1 cellular context compared by ENCODE assay signal in the genomic region with DNA sequence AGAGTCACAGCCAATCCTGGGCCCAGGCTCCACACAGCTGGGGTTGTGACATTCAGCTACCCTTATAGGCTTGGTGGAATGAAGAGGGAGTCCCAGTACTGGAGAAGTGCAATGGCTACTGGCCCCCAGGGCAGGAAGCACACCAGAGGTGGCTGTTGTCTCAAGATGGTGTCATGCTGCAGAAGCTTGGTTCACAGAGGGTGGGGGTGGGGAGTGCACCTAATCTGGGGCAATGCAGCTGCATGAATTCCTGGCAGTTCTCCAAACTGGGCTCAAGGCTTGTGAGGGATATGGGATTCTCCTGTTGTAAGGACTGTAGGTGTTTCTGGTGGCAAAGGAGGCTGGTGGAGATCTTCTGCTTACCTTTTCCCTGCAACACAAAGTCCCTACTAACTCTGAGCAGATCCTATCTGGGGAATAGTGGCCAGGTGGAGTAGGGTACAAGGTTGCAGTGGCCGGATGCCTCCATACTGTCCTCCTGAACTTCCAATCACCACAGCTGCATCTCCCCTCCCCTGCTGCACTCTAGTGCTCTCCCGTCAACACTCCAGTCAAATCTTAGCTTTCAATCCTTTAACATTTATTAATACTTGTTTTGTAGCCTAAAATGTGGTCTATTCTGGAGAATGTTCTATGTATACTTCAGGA.
TF ChIP-seq lines count a peak whose summit lies in the region.

No MANE protein-coding gene starts in this region.

TF ChIP-seq in K562, 482 proteins besides CTCF, POLR2A, EP300 and RAD21 (continued from another document):
- TF ChIP-seq, protein P1, sequence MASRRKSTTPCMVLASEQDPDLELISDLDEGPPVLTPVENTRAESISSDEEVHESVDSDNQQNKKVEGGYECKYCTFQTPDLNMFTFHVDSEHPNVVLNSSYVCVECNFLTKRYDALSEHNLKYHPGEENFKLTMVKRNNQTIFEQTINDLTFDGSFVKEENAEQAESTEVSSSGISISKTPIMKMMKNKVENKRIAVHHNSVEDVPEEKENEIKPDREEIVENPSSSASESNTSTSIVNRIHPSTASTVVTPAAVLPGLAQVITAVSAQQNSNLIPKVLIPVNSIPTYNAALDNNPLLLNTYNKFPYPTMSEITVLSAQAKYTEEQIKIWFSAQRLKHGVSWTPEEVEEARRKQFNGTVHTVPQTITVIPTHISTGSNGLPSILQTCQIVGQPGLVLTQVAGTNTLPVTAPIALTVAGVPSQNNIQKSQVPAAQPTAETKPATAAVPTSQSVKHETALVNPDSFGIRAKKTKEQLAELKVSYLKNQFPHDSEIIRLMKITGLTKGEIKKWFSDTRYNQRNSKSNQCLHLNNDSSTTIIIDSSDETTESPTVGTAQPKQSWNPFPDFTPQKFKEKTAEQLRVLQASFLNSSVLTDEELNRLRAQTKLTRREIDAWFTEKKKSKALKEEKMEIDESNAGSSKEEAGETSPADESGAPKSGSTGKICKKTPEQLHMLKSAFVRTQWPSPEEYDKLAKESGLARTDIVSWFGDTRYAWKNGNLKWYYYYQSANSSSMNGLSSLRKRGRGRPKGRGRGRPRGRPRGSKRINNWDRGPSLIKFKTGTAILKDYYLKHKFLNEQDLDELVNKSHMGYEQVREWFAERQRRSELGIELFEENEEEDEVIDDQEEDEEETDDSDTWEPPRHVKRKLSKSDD (conservative IDR thresholded peaks at IDR 0.05; ENCODE audit: low read length) = no peak
- no peak for TF ChIP-seq HCFC1 (IDR thresholded peaks at IDR 0.05; ENCODE audit: low read depth, low read length)
- TF ChIP-seq ZEB2 (IDR thresholded peaks at IDR 0.05) = no peak
- peak; percentile 48; the same call in 1 of the 2 replicates for TF ChIP-seq STAT5A (IDR thresholded peaks at IDR 0.05; ENCODE audit: borderline replicate concordance, low read length)
- TF ChIP-seq KDM1A (IDR thresholded peaks at IDR 0.05) = no peak
- TF ChIP-seq ILF3 (IDR thresholded peaks at IDR 0.05; ENCODE audit: borderline replicate concordance) = no peak
- peak; percentile 49; the same call in 1 of the 2 replicates for TF ChIP-seq SMARCE1 (IDR thresholded peaks at IDR 0.05)
- no peak for TF ChIP-seq PHTF2 (CRISPR knock-in tag; IDR thresholded peaks at IDR 0.05)
- TF ChIP-seq ZSCAN29 (IDR thresholded peaks at IDR 0.05) = no peak
- TF ChIP-seq MYC (IDR thresholded peaks at IDR 0.05; ENCODE audit: low read depth, low read length) = 0 out of 2 replicates have a peak, but pooled peaks have one; percentile 39
- TF ChIP-seq MYC (CRISPR knock-in tag; IDR thresholded peaks at IDR 0.05; ENCODE audit: borderline replicate concordance, low read depth) = no peak
- no peak for TF ChIP-seq EGR1 (conservative IDR thresholded peaks at IDR 0.05)
- TF ChIP-seq, protein P2, sequence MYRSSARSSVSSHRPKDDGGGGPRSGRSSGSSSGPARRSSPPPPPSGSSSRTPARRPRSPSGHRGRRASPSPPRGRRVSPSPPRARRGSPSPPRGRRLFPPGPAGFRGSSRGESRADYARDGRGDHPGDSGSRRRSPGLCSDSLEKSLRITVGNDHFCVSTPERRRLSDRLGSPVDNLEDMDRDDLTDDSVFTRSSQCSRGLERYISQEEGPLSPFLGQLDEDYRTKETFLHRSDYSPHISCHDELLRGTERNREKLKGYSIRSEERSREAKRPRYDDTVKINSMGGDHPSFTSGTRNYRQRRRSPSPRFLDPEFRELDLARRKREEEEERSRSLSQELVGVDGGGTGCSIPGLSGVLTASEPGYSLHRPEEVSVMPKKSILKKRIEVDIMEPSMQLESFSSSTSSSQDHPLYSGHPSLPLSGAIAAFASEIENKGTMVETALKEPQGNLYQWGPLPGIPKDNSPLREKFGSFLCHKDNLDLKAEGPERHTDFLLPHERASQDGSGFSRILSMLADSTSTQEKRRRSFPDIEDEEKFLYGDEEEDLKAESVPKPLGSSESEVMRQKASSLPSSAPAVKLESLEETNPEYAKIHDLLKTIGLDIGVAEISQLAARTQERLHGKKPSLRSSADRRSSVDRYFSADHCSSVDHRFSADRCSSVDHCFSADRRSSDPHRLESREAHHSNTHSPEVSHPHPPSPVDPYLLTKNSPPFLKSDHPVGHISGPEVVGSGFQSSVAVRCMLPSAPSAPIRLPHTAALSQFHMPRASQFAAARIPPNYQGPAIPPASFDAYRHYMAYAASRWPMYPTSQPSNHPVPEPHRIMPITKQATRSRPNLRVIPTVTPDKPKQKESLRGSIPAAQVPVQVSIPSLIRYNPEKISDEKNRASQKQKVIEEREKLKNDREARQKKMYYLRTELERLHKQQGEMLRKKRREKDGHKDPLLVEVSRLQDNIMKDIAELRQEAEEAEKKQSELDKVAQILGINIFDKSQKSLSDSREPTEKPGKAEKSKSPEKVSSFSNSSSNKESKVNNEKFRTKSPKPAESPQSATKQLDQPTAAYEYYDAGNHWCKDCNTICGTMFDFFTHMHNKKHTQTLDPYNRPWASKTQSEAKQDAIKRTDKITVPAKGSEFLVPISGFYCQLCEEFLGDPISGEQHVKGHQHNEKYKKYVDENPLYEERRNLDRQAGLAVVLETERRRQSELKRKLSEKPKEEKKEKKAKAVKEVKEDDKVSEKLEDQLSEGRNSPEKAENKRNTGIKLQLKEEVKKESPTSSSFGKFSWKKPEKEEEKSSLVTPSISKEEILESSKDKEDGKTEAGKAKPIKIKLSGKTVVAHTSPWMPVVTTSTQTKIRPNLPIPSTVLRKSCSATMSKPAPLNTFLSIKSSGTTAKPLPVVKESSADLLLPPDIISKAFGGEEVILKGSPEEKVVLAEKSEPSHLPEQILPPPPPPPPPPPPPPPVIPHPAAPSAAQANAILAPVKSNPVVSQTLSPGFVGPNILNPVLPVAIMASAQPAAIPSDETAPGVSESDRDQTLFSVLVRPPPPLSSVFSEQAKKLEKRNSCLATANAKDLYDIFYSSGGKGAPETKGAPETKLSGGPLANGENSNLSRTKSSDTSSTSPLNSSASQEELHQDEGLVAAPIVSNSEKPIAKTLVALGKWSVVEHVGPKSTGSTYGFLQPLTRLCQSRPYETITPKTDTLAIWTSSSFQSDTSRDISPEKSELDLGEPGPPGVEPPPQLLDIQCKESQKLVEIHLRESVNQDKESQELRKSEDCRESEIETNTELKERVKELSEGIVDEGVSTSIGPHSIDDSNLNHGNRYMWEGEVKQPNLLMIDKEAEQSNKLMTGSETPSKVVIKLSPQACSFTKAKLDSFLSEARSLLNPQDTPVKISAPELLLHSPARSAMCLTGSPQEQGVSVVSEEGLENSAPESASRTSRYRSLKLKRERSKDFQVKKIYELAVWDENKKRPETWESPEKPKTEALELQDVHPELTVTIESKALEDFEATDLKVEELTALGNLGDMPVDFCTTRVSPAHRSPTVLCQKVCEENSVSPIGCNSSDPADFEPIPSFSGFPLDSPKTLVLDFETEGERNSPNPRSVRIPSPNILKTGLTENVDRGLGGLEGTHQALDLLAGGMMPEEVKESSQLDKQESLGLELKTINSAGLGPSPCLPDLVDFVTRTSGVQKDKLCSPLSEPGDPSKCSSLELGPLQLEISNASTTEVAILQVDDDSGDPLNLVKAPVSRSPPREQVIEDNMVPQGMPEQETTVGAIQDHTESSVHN (IDR thresholded peaks at IDR 0.05; ENCODE audit: borderline replicate concordance in 1 of 2, low read depth in 1 of 2) = 0 out of 4 replicates have a peak, but pooled peaks of 1 of the 2 experiments have one; percentile 19
- TF ChIP-seq, protein P3, sequence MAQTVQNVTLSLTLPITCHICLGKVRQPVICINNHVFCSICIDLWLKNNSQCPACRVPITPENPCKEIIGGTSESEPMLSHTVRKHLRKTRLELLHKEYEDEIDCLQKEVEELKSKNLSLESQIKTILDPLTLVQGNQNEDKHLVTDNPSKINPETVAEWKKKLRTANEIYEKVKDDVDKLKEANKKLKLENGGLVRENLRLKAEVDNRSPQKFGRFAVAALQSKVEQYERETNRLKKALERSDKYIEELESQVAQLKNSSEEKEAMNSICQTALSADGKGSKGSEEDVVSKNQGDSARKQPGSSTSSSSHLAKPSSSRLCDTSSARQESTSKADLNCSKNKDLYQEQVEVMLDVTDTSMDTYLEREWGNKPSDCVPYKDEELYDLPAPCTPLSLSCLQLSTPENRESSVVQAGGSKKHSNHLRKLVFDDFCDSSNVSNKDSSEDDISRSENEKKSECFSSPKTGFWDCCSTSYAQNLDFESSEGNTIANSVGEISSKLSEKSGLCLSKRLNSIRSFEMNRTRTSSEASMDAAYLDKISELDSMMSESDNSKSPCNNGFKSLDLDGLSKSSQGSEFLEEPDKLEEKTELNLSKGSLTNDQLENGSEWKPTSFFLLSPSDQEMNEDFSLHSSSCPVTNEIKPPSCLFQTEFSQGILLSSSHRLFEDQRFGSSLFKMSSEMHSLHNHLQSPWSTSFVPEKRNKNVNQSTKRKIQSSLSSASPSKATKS (CRISPR knock-in tag; IDR thresholded peaks at IDR 0.05) = no peak
- 0 out of 2 replicates have a peak, but pooled peaks have one; percentile 41 for TF ChIP-seq MTA1 (IDR thresholded peaks at IDR 0.05; ENCODE audit: borderline replicate concordance)
- no peak for TF ChIP-seq RAD51 (IDR thresholded peaks at IDR 0.05; ENCODE audit: borderline replicate concordance, low read depth)
- TF ChIP-seq NR4A1 (CRISPR knock-in tag; IDR thresholded peaks at IDR 0.05) = no peak
- no peak for TF ChIP-seq NR4A1 (tag; IDR thresholded peaks at IDR 0.05)
- no peak for TF ChIP-seq ZNF551 (CRISPR knock-in tag; IDR thresholded peaks at IDR 0.05)
- no peak for TF ChIP-seq SMAD3 (CRISPR knock-in tag; conservative IDR thresholded peaks at IDR 0.05)
- no peak for TF ChIP-seq HDAC2 (IDR thresholded peaks at IDR 0.05)
- TF ChIP-seq CBX2 (IDR thresholded peaks at IDR 0.05; ENCODE audit: insufficient read depth, low read length, poor library complexity, severe bottlenecking) = no peak
- TF ChIP-seq NCOA1 (IDR thresholded peaks at IDR 0.05; ENCODE audit: low read depth) = no peak
- TF ChIP-seq, protein P4, sequence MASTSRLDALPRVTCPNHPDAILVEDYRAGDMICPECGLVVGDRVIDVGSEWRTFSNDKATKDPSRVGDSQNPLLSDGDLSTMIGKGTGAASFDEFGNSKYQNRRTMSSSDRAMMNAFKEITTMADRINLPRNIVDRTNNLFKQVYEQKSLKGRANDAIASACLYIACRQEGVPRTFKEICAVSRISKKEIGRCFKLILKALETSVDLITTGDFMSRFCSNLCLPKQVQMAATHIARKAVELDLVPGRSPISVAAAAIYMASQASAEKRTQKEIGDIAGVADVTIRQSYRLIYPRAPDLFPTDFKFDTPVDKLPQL (IDR thresholded peaks at IDR 0.05; ENCODE audit: extremely low read depth, insufficient read length) = no peak
- no peak for TF ChIP-seq ZNF507 (tag; conservative IDR thresholded peaks at IDR 0.05)
- TF ChIP-seq IRF2 (CRISPR knock-in tag; IDR thresholded peaks at IDR 0.05) = no peak
- no peak for TF ChIP-seq HDGF (IDR thresholded peaks at IDR 0.05)
- no peak for TF ChIP-seq DIDO1 (tag; IDR thresholded peaks at IDR 0.05; ENCODE audit: low read depth)
- TF ChIP-seq C11orf30 (IDR thresholded peaks at IDR 0.05; ENCODE audit: low read depth) = no peak
- TF ChIP-seq MTA2 (IDR thresholded peaks at IDR 0.05; ENCODE audit: low read depth) = peak; percentile 72
- TF ChIP-seq SAFB2 (IDR thresholded peaks at IDR 0.05; ENCODE audit: borderline replicate concordance, low read depth, low read length, severe bottlenecking) = no peak
